ENCODE assay signal across 35 cellular contexts in the genomic region with DNA sequence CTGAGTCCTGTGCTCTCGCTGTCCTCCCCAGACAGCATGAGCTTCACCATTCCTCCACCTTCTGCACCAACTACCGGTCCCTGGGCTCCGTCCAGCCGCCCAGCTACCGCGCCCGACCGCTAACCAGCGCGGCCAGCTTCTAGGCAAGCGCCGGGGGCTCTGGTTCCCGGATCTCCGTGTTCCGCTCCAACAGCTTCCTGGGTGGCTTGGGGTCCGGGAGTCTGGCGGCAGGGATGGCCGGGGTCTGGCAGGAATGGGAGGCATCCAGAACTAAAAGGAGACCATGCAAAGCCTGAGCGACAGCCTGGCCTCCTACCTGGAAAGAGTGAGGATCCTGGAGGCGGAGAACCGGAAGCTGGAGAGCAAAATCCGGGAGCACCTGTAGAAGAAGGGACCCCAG.
"Had no signal": no experiment of that assay in that cellular context is flagged by ENCODE, and none has a peak within 500 bp of the region (broad histone marks: within the 10 kb centered on the region; RNA-seq: fewer than 3 reads in every experiment).

No MANE protein-coding gene starts in this region.

- H3K36me3 Mint-ChIP-seq: activated CD4-positive, alpha-beta memory T cell treated with anti-CD3 and anti-CD28 coated beads for 36 hours; activated naive CD4-positive, alpha-beta T cell treated with anti-CD3 and anti-CD28 coated beads, Interleukin-2, amount 50 U/mL, for 72 hours; activated naive CD8-positive, alpha-beta T cell treated with anti-CD3 and anti-CD28 coated beads for 36 hours had no signal

- H3K4me3 ChIP-seq: adrenal gland, body of pancreas, breast epithelium had no signal

- FAIRE-seq: astrocyte, TTC549 had no signal

- ATAC-seq: activated CD8-positive, alpha-beta T cell treated with anti-CD3 and anti-CD28 coated beads for 36 hours; activated naive CD4-positive, alpha-beta T cell treated with anti-CD3 and anti-CD28 coated beads, Interleukin-2, amount 50 U/mL, for 72 hours; activated T-cell treated with anti-CD3 and anti-CD28 coated beads, Interleukin-2, amount 50 U/mL, for 4 hours; activated T-cell treated with anti-CD3 and anti-CD28 coated beads, Interleukin-2, amount 50 U/mL, for 72 hours; activated T-helper 17 cell treated with anti-CD3 and anti-CD28 coated beads, Interleukin-2, amount 50 U/mL, for 72 hours; body of pancreas had no signal

- H3K27ac ChIP-seq: adrenal gland, body of pancreas, brain microvascular endothelial cell, breast epithelium, VCaP had no signal

- H3K4me1 Mint-ChIP-seq: activated CD4-positive, alpha-beta T cell treated with anti-CD3 and anti-CD28 coated beads, Interleukin-2, amount 10 ng/mL, durations not matched to agents 24 days and 14 days; activated naive CD8-positive, alpha-beta T cell treated with anti-CD3 and anti-CD28 coated beads for 36 hours had no signal

- H3K36me3 ChIP-seq: adrenal gland, brain microvascular endothelial cell, breast epithelium had no signal

- H3K9me3 ChIP-seq: adrenal gland, body of pancreas, breast epithelium had no signal

- H3K27ac Mint-ChIP-seq: activated B cell treated with CpG ODN at 0.5 μM for 24 hours; activated CD4-positive, alpha-beta memory T cell treated with anti-CD3 and anti-CD28 coated beads for 36 hours; activated CD4-positive, alpha-beta T cell treated with anti-CD3 and anti-CD28 coated beads, Interleukin-2, amount 10 ng/mL, durations not matched to agents 24 days and 14 days; activated CD8-positive, alpha-beta T cell treated with anti-CD3 and anti-CD28 coated beads for 36 hours; activated naive CD4-positive, alpha-beta T cell treated with anti-CD3 and anti-CD28 coated beads for 36 hours; activated naive CD4-positive, alpha-beta T cell treated with anti-CD3 and anti-CD28 coated beads, Interleukin-2, amount 50 U/mL, for 72 hours; activated naive CD8-positive, alpha-beta T cell treated with anti-CD3 and anti-CD28 coated beads for 36 hours; activated T-cell treated with anti-CD3 and anti-CD28 coated beads, Interleukin-2, amount 50 U/mL, for 72 hours; activated T-helper 1 cell treated with anti-CD3 and anti-CD28 coated beads, Interleukin-12 subunit alpha, Interleukin-12 subunit beta, Interleukin-2, Interleukin-4 antibody, amounts not matched to agents 30 ng/mL and 10 ng/mL and 1 ng/mL, durations not matched to agents 14 hours and 24 hours and 36 hours; activated T-helper 17 cell treated with anti-CD3 and anti-CD28 coated beads, Interleukin-2, amount 50 U/mL, for 72 hours; T-helper 1 cell treated with Interleukin-12 subunit alpha and Interleukin-12 subunit beta and Interleukin-4 antibody, amounts not matched to agents 30 μg/mL and 1 μg/mL, for 36 hours; T-helper 2 cell treated with Interferon-gamma antibody and Interleukin-4, amounts not matched to agents 5 μg/mL and 100 μg/mL, for 36 hours had no signal

- H3K4me3 Mint-ChIP-seq: activated B cell treated with CpG ODN at 0.5 μM for 24 hours; activated CD4-positive, alpha-beta memory T cell treated with anti-CD3 and anti-CD28 coated beads for 36 hours; activated CD4-positive, alpha-beta T cell treated with anti-CD3 and anti-CD28 coated beads, Interleukin-2, amount 10 ng/mL, durations not matched to agents 24 days and 14 days; activated CD8-positive, alpha-beta T cell treated with anti-CD3 and anti-CD28 coated beads for 36 hours; activated naive CD4-positive, alpha-beta T cell treated with anti-CD3 and anti-CD28 coated beads for 36 hours; activated naive CD8-positive, alpha-beta T cell treated with anti-CD3 and anti-CD28 coated beads for 36 hours; activated T-cell treated with anti-CD3 and anti-CD28 coated beads, Interleukin-2, amount 50 U/mL, for 4 hours; activated T-cell treated with anti-CD3 and anti-CD28 coated beads, Interleukin-2, amount 50 U/mL, for 72 hours; activated T-helper 1 cell treated with anti-CD3 and anti-CD28 coated beads, Interleukin-12 subunit alpha, Interleukin-12 subunit beta, Interleukin-2, Interleukin-4 antibody, amounts not matched to agents 30 ng/mL and 10 ng/mL and 1 ng/mL, durations not matched to agents 14 hours and 24 hours and 36 hours; activated T-helper 17 cell treated with anti-CD3 and anti-CD28 coated beads, Interleukin-2, amount 50 U/mL, for 72 hours; T-helper 1 cell treated with Interleukin-12 subunit alpha and Interleukin-12 subunit beta and Interleukin-4 antibody, amounts not matched to agents 30 μg/mL and 1 μg/mL, for 36 hours; T-helper 2 cell treated with Interferon-gamma antibody and Interleukin-4, amounts not matched to agents 5 μg/mL and 100 μg/mL, for 36 hours had no signal

- DNase-seq: activated B cell treated with CpG ODN at 0.5 μM for 24 hours; activated CD4-positive, alpha-beta memory T cell treated with anti-CD3 and anti-CD28 coated beads for 36 hours; activated CD4-positive, alpha-beta T cell treated with anti-CD3 and anti-CD28 coated beads for 4 hours; activated CD4-positive, alpha-beta T cell treated with anti-CD3 and anti-CD28 coated beads, Interleukin-2, amount 10 ng/mL, durations not matched to agents 24 days and 14 days; activated CD4-positive, alpha-beta T cell treated with anti-CD3 and anti-CD28 coated beads, Interleukin-2, amount 50 U/mL, for 1 hour; activated CD4-positive, alpha-beta T cell treated with anti-CD3 and anti-CD28 coated beads, Interleukin-2, amount 50 U/mL, for 4 hours; activated CD4-positive, CD25-positive, alpha-beta regulatory T cell treated with anti-CD3 and anti-CD28 coated beads, Interleukin-2, amount 50 U/mL, for 72 hours; activated CD8-positive, alpha-beta memory T cell treated with anti-CD3 and anti-CD28 coated beads, Interleukin-2, amount 50 U/mL, for 4 hours; activated CD8-positive, alpha-beta T cell treated with anti-CD3 and anti-CD28 coated beads for 36 hours; activated effector memory CD4-positive, alpha-beta T cell treated with anti-CD3 and anti-CD28 coated beads, Interleukin-2, amount 50 U/mL, for 16 hours; activated naive CD4-positive, alpha-beta T cell; activated naive CD4-positive, alpha-beta T cell treated with anti-CD3 and anti-CD28 coated beads for 36 hours; activated naive CD4-positive, alpha-beta T cell treated with anti-CD3 and anti-CD28 coated beads, Interleukin-2, amount 50 U/mL, for 16 hours; activated naive CD8-positive, alpha-beta T cell treated with anti-CD3 and anti-CD28 coated beads for 36 hours; activated T-cell treated with anti-CD3 and anti-CD28 coated beads for 4 hours; activated T-cell treated with anti-CD3 and anti-CD28 coated beads, Interleukin-2, amount 50 U/mL, for 1 hour; activated T-cell treated with anti-CD3 and anti-CD28 coated beads, Interleukin-2, amount 50 U/mL, for 4 hours; activated T-cell treated with anti-CD3 and anti-CD28 coated beads, Interleukin-2, amount 50 U/mL, for 72 hours; adrenal gland; amniotic stem cell; body of pancreas; brain microvascular endothelial cell; central memory CD4-positive, alpha-beta T cell; T-helper 1 cell; T-helper 2 cell; T-helper 9 cell had no signal

- H3K4me1 ChIP-seq: adrenal gland, breast epithelium had no signal

- H3K9me3 Mint-ChIP-seq: activated B cell treated with CpG ODN at 0.5 μM for 24 hours; activated CD4-positive, alpha-beta memory T cell treated with anti-CD3 and anti-CD28 coated beads for 36 hours; activated CD8-positive, alpha-beta T cell treated with anti-CD3 and anti-CD28 coated beads for 36 hours; activated naive CD4-positive, alpha-beta T cell treated with anti-CD3 and anti-CD28 coated beads for 36 hours; activated naive CD8-positive, alpha-beta T cell treated with anti-CD3 and anti-CD28 coated beads for 36 hours; activated T-cell treated with anti-CD3 and anti-CD28 coated beads, Interleukin-2, amount 50 U/mL, for 4 hours; activated T-helper 17 cell treated with anti-CD3 and anti-CD28 coated beads, Interleukin-2, amount 50 U/mL, for 72 hours had no signal
